Comparison of ENCODE assay signal across 11 cellular contexts in the genomic region with DNA sequence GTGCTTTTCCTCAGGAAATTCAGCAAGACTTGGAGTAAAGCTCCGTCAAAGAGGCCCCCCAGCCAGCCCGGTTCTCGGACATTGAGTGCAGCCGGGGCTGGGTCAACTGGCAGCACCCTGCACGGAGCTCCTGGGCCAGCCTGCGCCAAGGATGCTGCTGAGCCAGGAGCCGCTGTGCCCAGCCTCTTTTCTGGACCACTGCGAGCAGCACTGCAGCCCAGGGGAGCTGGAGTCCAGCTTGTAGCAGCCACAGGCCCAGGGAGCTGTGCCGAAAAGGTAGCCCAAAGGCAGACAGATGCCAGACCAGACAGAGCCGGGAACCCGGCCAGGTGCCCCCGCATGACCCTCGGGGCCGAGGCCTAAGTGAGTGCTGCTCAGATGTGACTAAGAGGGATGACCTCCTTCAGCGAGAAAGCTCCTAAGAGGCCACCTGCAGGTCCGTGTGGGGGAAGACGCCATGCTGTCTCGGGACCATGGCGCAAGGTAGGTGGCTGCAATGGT. TPM values are rescaled to one million over a fixed set of nuclear protein-coding genes. Genes with fewer than 3 reads are reported as not detected.
DNase-seq lines count a peak whose midpoint lies in the region; ATAC-seq and TF ChIP-seq lines count a peak whose summit lies in the region.
"Had no signal": no experiment of that assay in that cellular context is flagged by ENCODE, and none has a peak within 500 bp of the region (broad histone marks: within the 10 kb centered on the region; RNA-seq: fewer than 3 reads in every experiment).

No MANE protein-coding gene starts in this region.

- H3K27me3 ChIP-seq in adrenal gland = no peaks in the 10 kb centered on the region
- no peaks in the 10 kb centered on the region for H3K27me3 ChIP-seq in stomach

- intact Hi-C loops in adrenal gland (cut with DNase I) (no loop called here), stomach (cut with DNase I; ENCODE audit: low total_unique reads) (no loop called here)

- POLR2A ChIA-PET in activated naive CD8-positive, alpha-beta T cell treated with anti-CD3 and anti-CD28 coated beads, Interleukin-2, amount 10 ng/mL, durations not matched to agents 7 days and 5 days (lab: Charles Lee) = interaction anchor here (1.0 to 3.7 kb wide), 2 partner anchors 8 to 393 kb away, joined by 4 to 23 read pairs; partner anchors contain the start of genes CLHC1 and RPS27A

- H3K36me3 Mint-ChIP-seq in activated naive CD8-positive, alpha-beta T cell treated with anti-CD3 and anti-CD28 coated beads, Interleukin-2, amount 10 ng/mL, durations not matched to agents 7 days and 5 days = peaks cover 18% of the 10 kb centered on the region
- peaks cover 17% of the 10 kb centered on the region for H3K36me3 Mint-ChIP-seq in activated naive CD8-positive, alpha-beta T cell treated with anti-CD3 and anti-CD28 coated beads, Interleukin-2, amount 50 U/mL, for 24 hours (ENCODE audit: low read depth)
- H3K36me3 Mint-ChIP-seq in immature natural killer cell = no peaks in the 10 kb centered on the region

- no peaks in the 10 kb centered on the region for H3K27me3 Mint-ChIP-seq in activated naive CD8-positive, alpha-beta T cell treated with anti-CD3 and anti-CD28 coated beads, Interleukin-2, amount 10 ng/mL, durations not matched to agents 7 days and 5 days
- H3K27me3 Mint-ChIP-seq in activated naive CD8-positive, alpha-beta T cell treated with anti-CD3 and anti-CD28 coated beads, Interleukin-2, amount 50 U/mL, for 24 hours = no peaks in the 10 kb centered on the region
- H3K27me3 Mint-ChIP-seq in immature natural killer cell (ENCODE audit: low read depth in 3 of 3) = peaks cover 0 to 3% (median 0%) of the 10 kb centered on the region in 3 donors
- H3K27me3 Mint-ChIP-seq: activated CD4-positive, alpha-beta T cell treated with anti-CD3 and anti-CD28 coated beads, Interleukin-2, amount 10 ng/mL, durations not matched to agents 24 days and 14 days; type B pancreatic cell had no signal

- DNase-seq in activated naive CD8-positive, alpha-beta T cell treated with anti-CD3 and anti-CD28 coated beads, Interleukin-2, amount 10 ng/mL, durations not matched to agents 7 days and 5 days = no peak
- DNase-seq in activated naive CD8-positive, alpha-beta T cell treated with anti-CD3 and anti-CD28 coated beads, Interleukin-2, amount 50 U/mL, for 24 hours = no peak
- DNase-seq in adrenal gland = peak; percentile 51 to 79 (median 71)
- DNase-seq in immature natural killer cell = no peak
- no peak for DNase-seq in stomach
- DNase-seq in superior temporal gyrus (ENCODE audit: extremely low spot score) = no peak
- DNase-seq: activated CD4-positive, alpha-beta T cell treated with anti-CD3 and anti-CD28 coated beads, Interleukin-2, amount 10 ng/mL, durations not matched to agents 24 days and 14 days; T-helper 1 cell had no signal

- H3K4me3 ChIP-seq in adrenal gland (no peak overlapping the region), stomach (no peak overlapping the region)

- H3K27ac ChIP-seq in adrenal gland = peak overlapping the region in 2 of 5 donors; percentile 92 to 94
- peak overlapping the region in 3 of 5 donors; percentile 5 to 95 (median 94) for H3K27ac ChIP-seq in stomach

- 66 to 85% (median 74%) methylated on average over 8 to 19 of the region's 19 CpGs for WGBS in adrenal gland, 4 donors
- 63 to 83% (median 76%) methylated on average over 12 to 19 of the region's 19 CpGs for WGBS in stomach, 5 donors

- peak overlapping the region; percentile 6 for H3K27ac Mint-ChIP-seq in activated naive CD8-positive, alpha-beta T cell treated with anti-CD3 and anti-CD28 coated beads, Interleukin-2, amount 10 ng/mL, durations not matched to agents 7 days and 5 days
- H3K27ac Mint-ChIP-seq in activated naive CD8-positive, alpha-beta T cell treated with anti-CD3 and anti-CD28 coated beads, Interleukin-2, amount 50 U/mL, for 24 hours = no peak overlapping the region
- H3K27ac Mint-ChIP-seq in immature natural killer cell = peak overlapping the region in 5 of 6 donors; percentile 32 to 82 (median 40)

- peaks cover 35% of the 10 kb centered on the region for H3K4me1 Mint-ChIP-seq in activated naive CD8-positive, alpha-beta T cell treated with anti-CD3 and anti-CD28 coated beads, Interleukin-2, amount 10 ng/mL, durations not matched to agents 7 days and 5 days
- H3K4me1 Mint-ChIP-seq in activated naive CD8-positive, alpha-beta T cell treated with anti-CD3 and anti-CD28 coated beads, Interleukin-2, amount 50 U/mL, for 24 hours = peaks cover 44% of the 10 kb centered on the region
- H3K4me1 Mint-ChIP-seq in immature natural killer cell = peaks cover 24 to 31% of the 10 kb centered on the region in 2 donors

- TF ChIP-seq POLR2A in adrenal gland (IDR thresholded peaks at IDR 0.05) = no peak
- TF ChIP-seq POLR2A in stomach (IDR thresholded peaks at IDR 0.05) = no peak

- TF ChIP-seq CTCF in adrenal gland (IDR thresholded peaks at IDR 0.05) (no peak), stomach (IDR thresholded peaks at IDR 0.05) (no peak)

- no peaks in the 10 kb centered on the region for H3K9me3 ChIP-seq in adrenal gland (replicated peaks in 1 of 3)
- H3K9me3 ChIP-seq in stomach = no peaks in the 10 kb centered on the region

- H3K4me3 Mint-ChIP-seq in activated naive CD8-positive, alpha-beta T cell treated with anti-CD3 and anti-CD28 coated beads, Interleukin-2, amount 10 ng/mL, durations not matched to agents 7 days and 5 days = no peak overlapping the region
- H3K4me3 Mint-ChIP-seq in activated naive CD8-positive, alpha-beta T cell treated with anti-CD3 and anti-CD28 coated beads, Interleukin-2, amount 50 U/mL, for 24 hours = no peak overlapping the region
- H3K4me3 Mint-ChIP-seq in immature natural killer cell = peak overlapping the region in 2 of 5 donors; percentile 81 to 85

- H3K4me1 ChIP-seq in adrenal gland (replicated peaks in 1 of 2) (peaks cover 4 to 12% of the 10 kb centered on the region in 2 donors), stomach (peaks cover 0 to 35% (median 17%) of the 10 kb centered on the region in 4 donors)

- H3K9me3 Mint-ChIP-seq in activated naive CD8-positive, alpha-beta T cell treated with anti-CD3 and anti-CD28 coated beads, Interleukin-2, amount 10 ng/mL, durations not matched to agents 7 days and 5 days = no peaks in the 10 kb centered on the region
- H3K9me3 Mint-ChIP-seq in activated naive CD8-positive, alpha-beta T cell treated with anti-CD3 and anti-CD28 coated beads, Interleukin-2, amount 50 U/mL, for 24 hours = no peaks in the 10 kb centered on the region
- H3K9me3 Mint-ChIP-seq in immature natural killer cell = no peaks in the 10 kb centered on the region
- H3K9me3 Mint-ChIP-seq: type B pancreatic cell had no signal

- H3K36me3 ChIP-seq in adrenal gland (replicated peaks in 1 of 2) (no peaks in the 10 kb centered on the region), stomach (peaks cover 0 to 5% (median 0%) of the 10 kb centered on the region in 4 donors)

- ATAC-seq in activated naive CD8-positive, alpha-beta T cell treated with anti-CD3 and anti-CD28 coated beads, Interleukin-2, amount 10 ng/mL, durations not matched to agents 7 days and 5 days (ENCODE audit: low read depth) = no peak
- ATAC-seq in activated naive CD8-positive, alpha-beta T cell treated with anti-CD3 and anti-CD28 coated beads, Interleukin-2, amount 50 U/mL, for 24 hours = no peak
- ATAC-seq in HG03521 (IDR thresholded peaks at IDR 0.05; ENCODE audit: unreplicated experiment) = no peak
- no peak for ATAC-seq in GM21423 (IDR thresholded peaks at IDR 0.05; ENCODE audit: unreplicated experiment)

- no peak for TF ChIP-seq EP300 in stomach (IDR thresholded peaks at IDR 0.05)

RNA-seq across cellular contexts. Expression of gene CLHC1, which starts 7.3 kb away (rescaled TPM):
- 10 to 100 TPM; 18.1 to 19.4 TPM for total RNA-seq in activated naive CD8-positive, alpha-beta T cell treated with anti-CD3 and anti-CD28 coated beads, Interleukin-2, amount 10 ng/mL, durations not matched to agents 7 days and 5 days
- total RNA-seq in adrenal gland = 10 to 100 TPM in 3 of 8 donors, 1 to 10 TPM in 5; 4.7 to 13.8 (median 7.9) TPM
- 10 to 100 TPM in 2 of 3 donors, 1 to 10 TPM in 1; 9.8 to 17.8 (median 16.5) TPM for polyA plus RNA-seq in adrenal gland
- 1 to 10 TPM in 2 of 3 donors, not detected in 1; 2.0 to 2.9 TPM for polyA plus RNA-seq in immature natural killer cell
- total RNA-seq in stomach = 10 to 100 TPM in 1 of 5 donors, 1 to 10 TPM in 4; 1.9 to 43.9 (median 9.6) TPM
- polyA plus RNA-seq in stomach = 1 to 10 TPM; 4.0 to 8.8 (median 4.9) TPM

RNA-seq across cellular contexts. Expression of gene RPS27A, which starts 7.7 kb away (rescaled TPM):
- 1,000 to 10,000 TPM; 1,051 to 1,156 TPM for total RNA-seq in activated naive CD8-positive, alpha-beta T cell treated with anti-CD3 and anti-CD28 coated beads, Interleukin-2, amount 10 ng/mL, durations not matched to agents 7 days and 5 days
- total RNA-seq in adrenal gland = 1,000 to 10,000 TPM in 1 of 8 donors, 100 to 1,000 TPM in 7; 493 to 1,770 (median 789) TPM
- 1,000 to 10,000 TPM in 2 of 3 donors, 100 to 1,000 TPM in 1; 835 to 1,338 (median 1,054) TPM for polyA plus RNA-seq in adrenal gland
- polyA plus RNA-seq in immature natural killer cell = 1,000 to 10,000 TPM; 1,176 to 2,389 (median 1,755) TPM
- 1,000 to 10,000 TPM in 2 of 5 donors, 100 to 1,000 TPM in 3; 319 to 1,379 (median 908) TPM for total RNA-seq in stomach
- 1,000 to 10,000 TPM; 2,310 to 3,642 (median 2,683) TPM for polyA plus RNA-seq in stomach

RNA-seq across cellular contexts. Expression of gene MTIF2, which starts 44.2 kb away (rescaled TPM):
- total RNA-seq in activated naive CD8-positive, alpha-beta T cell treated with anti-CD3 and anti-CD28 coated beads, Interleukin-2, amount 10 ng/mL, durations not matched to agents 7 days and 5 days = 10 to 100 TPM; 24.1 to 32.8 TPM
- total RNA-seq in adrenal gland = 10 to 100 TPM; 18.2 to 45.8 (median 28.0) TPM
- polyA plus RNA-seq in adrenal gland = 10 to 100 TPM; 21.0 to 46.3 (median 34.7) TPM
- 10 to 100 TPM in 2 of 3 donors, 1 to 10 TPM in 1; 5.2 to 17.7 (median 10.6) TPM for polyA plus RNA-seq in immature natural killer cell
- 10 to 100 TPM in 3 of 5 donors, 1 to 10 TPM in 2; 7.1 to 32.1 (median 20.9) TPM for total RNA-seq in stomach
- polyA plus RNA-seq in stomach = 10 to 100 TPM; 19.5 to 22.5 (median 21.3) TPM

Comparison
In these comparisons a context has a peak if more than half of its experiments do, and no peak if none do; other contexts are left out.
1. DNase-seq: peak in adrenal gland (7 of 7); none in activated naive CD8-positive, alpha-beta T cell treated with anti-CD3 and anti-CD28 coated beads, Interleukin-2, amount 10 ng/mL, durations not matched to agents 7 days and 5 days (single experiment), activated naive CD8-positive, alpha-beta T cell treated with anti-CD3 and anti-CD28 coated beads, Interleukin-2, amount 50 U/mL, for 24 hours (single experiment), immature natural killer cell (0 of 3), stomach (single experiment) and superior temporal gyrus (single experiment).